In the genomic region with DNA sequence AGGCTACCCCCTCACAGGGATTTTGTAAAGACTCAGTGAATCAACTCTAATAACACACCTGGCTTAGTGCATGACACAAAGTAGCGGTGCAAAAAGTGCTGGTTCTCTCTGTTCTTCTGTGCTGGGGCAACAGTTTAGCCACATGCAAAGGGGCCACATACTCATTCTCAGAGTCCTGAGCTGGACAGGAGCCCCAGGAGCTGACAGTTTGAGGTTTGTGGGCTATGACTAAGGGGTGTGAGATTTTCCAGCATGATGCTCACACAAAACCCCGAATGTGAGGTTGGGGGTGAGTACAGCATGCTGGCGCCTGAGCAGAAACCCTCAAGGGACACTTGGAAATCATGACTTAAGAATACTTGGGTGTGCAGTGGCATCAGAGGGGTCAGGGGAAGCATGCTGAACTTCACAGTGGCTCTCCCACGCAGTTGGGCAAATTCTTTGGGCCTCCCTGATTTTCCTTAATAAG, we compare ENCODE assay signal across 8 cellular contexts. TPM values are rescaled to one million over a fixed set of nuclear protein-coding genes. Genes with fewer than 3 reads are reported as not detected.
DNase-seq lines count a peak whose midpoint lies in the region; ATAC-seq lines count a peak whose summit lies in the region.

No MANE protein-coding gene starts in this region.

- H3K9ac ChIP-seq in mesenchymal stem cell (ENCODE audit: low read length) = no peak overlapping the region

- no peak overlapping the region for H2BK5ac ChIP-seq in mesenchymal stem cell (ENCODE audit: low read depth, low read length, poor library complexity, severe bottlenecking)

- H3K4ac ChIP-seq in mesenchymal stem cell (ENCODE audit: low read depth in 1 of 2, low read length in 2 of 2) = no peak overlapping the region

- no peak overlapping the region for H4K91ac ChIP-seq in mesenchymal stem cell (ENCODE audit: low read length)

- H3K36me3 ChIP-seq in mesenchymal stem cell (ENCODE audit: control insufficient read depth in 1 of 2, insufficient read depth in 2 of 2, low read depth in 1 of 2, low read length in 2 of 2) = no peaks in the 10 kb centered on the region

- H3K4me1 ChIP-seq in mesenchymal stem cell (ENCODE audit: control insufficient read depth, insufficient read depth, low read depth, low read length) = peaks cover 15% of the 10 kb centered on the region

- DNase-seq in RPMI7951 (ENCODE audit: low read depth) (peak; percentile 99), mesenchymal stem cell (peak; percentile 76), NCI-H2107 (lab: John Stamatoyannopoulos, UW) (no peak), iPS-NIHi7 (ENCODE audit: extremely low spot score) (no peak), cerebellar nuclear complex (lab: John Stamatoyannopoulos, UW) (no peak)
- DNase-seq in activated naive CD4-positive, alpha-beta T cell (lab: John Stamatoyannopoulos, UW) = no peak

- H2AFZ ChIP-seq in mesenchymal stem cell (ENCODE audit: low read depth, low read length) = no peak overlapping the region

- 40% methylated on average over 4 of the region's 4 CpGs for WGBS in mesenchymal stem cell

- no peak overlapping the region for H3K4me3 ChIP-seq in mesenchymal stem cell (ENCODE audit: insufficient read depth in 1 of 2, low read depth in 1 of 2, low read length in 2 of 2)

- H2BK120ac ChIP-seq in mesenchymal stem cell (ENCODE audit: low read depth, low read length) = no peak overlapping the region

- no peak overlapping the region for H2BK15ac ChIP-seq in mesenchymal stem cell (ENCODE audit: low read depth, poor library complexity, severe bottlenecking)

- H3K14ac ChIP-seq in mesenchymal stem cell (ENCODE audit: low read length in 2 of 2) = no peak overlapping the region

- H2AK5ac ChIP-seq in mesenchymal stem cell (ENCODE audit: low read length, severe bottlenecking) = no peak overlapping the region

- no peak overlapping the region for H3K23ac ChIP-seq in mesenchymal stem cell (ENCODE audit: low read length in 2 of 2)

- H3K27me3 ChIP-seq in mesenchymal stem cell (ENCODE audit: control insufficient read depth in 1 of 2, insufficient read depth in 1 of 2, low read length in 2 of 2) = peaks cover 31 to 60% of the 10 kb centered on the region in 2 experiments

- H2BK12ac ChIP-seq in mesenchymal stem cell (ENCODE audit: low read length in 2 of 2) = no peak overlapping the region

- H3K79me1 ChIP-seq in mesenchymal stem cell (replicated peaks; ENCODE audit: low read length, poor library complexity, severe bottlenecking) = no peaks in the 10 kb centered on the region

- peak; percentile 47 for ATAC-seq in GM18868 (IDR thresholded peaks at IDR 0.05; ENCODE audit: unreplicated experiment)
- peak; percentile 78 for ATAC-seq in HG02623 (IDR thresholded peaks at IDR 0.05; ENCODE audit: unreplicated experiment)

- H3K4me2 ChIP-seq in mesenchymal stem cell (ENCODE audit: low read length, poor library complexity, severe bottlenecking) = no peak overlapping the region

- H3K27ac ChIP-seq in mesenchymal stem cell (ENCODE audit: low read length, poor library complexity, severe bottlenecking) = peak overlapping the region; percentile 19

- H3K18ac ChIP-seq in mesenchymal stem cell (ENCODE audit: low read depth in 1 of 2, low read length in 2 of 2) = no peak overlapping the region

- no peaks in the 10 kb centered on the region for H3K9me3 ChIP-seq in mesenchymal stem cell (ENCODE audit: control insufficient read depth, low read length)

- no peak overlapping the region for H4K8ac ChIP-seq in mesenchymal stem cell (ENCODE audit: low read length)

RNA-seq across cellular contexts. Expression of a gene that starts 31.1 kb away (rescaled TPM):
- total RNA-seq in RPMI7951 (2014; rRNA removed; shearing (Covaris generic)) = 0.12 TPM in 1 of 2 replicates, not detected in the other
- 0.03 TPM for polyA plus RNA-seq in mesenchymal stem cell (2013, experiment 1 of 2)
- polyA plus RNA-seq in mesenchymal stem cell (2013, experiment 2 of 2) = 0.03 TPM

Comparison
In these comparisons a context has a peak if more than half of its experiments do, and no peak if none do; other contexts are left out.
1. DNase-seq: peak in RPMI7951 (single experiment) and mesenchymal stem cell (single experiment); none in NCI-H2107 (single experiment), iPS-NIHi7 (single experiment), activated naive CD4-positive, alpha-beta T cell (0 of 4) and cerebellar nuclear complex (0 of 2).